In the genomic region with DNA sequence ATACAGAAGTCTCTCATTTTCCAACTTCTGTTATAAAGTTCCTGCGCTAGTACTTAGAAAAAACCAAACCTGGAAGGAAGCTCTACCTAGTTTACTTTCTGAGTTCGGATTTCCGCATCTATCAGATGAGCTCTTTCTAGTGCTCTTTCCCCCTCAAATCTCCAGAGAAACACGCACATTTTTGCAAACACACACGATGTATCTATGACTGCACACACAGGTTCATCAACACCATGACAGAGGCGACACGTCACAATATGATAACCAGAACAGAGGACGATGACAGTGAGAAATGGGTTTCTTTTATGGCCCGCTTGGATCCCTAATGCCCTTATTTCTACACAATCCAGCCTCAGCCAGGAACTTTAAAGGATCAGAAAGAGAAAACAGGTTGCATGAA, we compare ENCODE assay signal across 8 cellular contexts. TPM values are rescaled to one million over a fixed set of nuclear protein-coding genes. Genes with fewer than 3 reads are reported as not detected.
DNase-seq lines count a peak whose midpoint lies in the region; FAIRE-seq and TF ChIP-seq lines count a peak whose summit lies in the region.

No MANE protein-coding gene starts in this region.

- no peak for FAIRE-seq in RCC 7860 (lab: Jason Lieb, UNC)

- no peak overlapping the region for H3K27ac ChIP-seq in HEK293 (ENCODE audit: extremely low read depth, low read depth, low read length)

- H3K4me1 ChIP-seq in ES-I3 (ENCODE audit: insufficient read depth, low read length) = no peaks in the 10 kb centered on the region
- H3K4me1 ChIP-seq in HEK293 (ENCODE audit: control insufficient read depth, insufficient read depth, low read length) = no peaks in the 10 kb centered on the region
- H3K4me1 ChIP-seq in NT2/D1 (ENCODE audit: insufficient read depth, insufficient read length) = no peaks in the 10 kb centered on the region

- peak overlapping the region; percentile 72; the same call in 1 of the 2 replicates for H3K9ac ChIP-seq in ES-I3 (ENCODE audit: low read depth, low read length)
- no peak overlapping the region for H3K9ac ChIP-seq in NT2/D1 (ENCODE audit: insufficient read length, low read depth)

- H3K36me3 Mint-ChIP-seq in activated naive CD8-positive, alpha-beta T cell = no peaks in the 10 kb centered on the region
- peaks cover 0 to 4% (median 0%) of the 10 kb centered on the region in 3 donors for H3K36me3 Mint-ChIP-seq in immature natural killer cell

- H3K27me3 ChIP-seq in NT2/D1 (ENCODE audit: insufficient read depth, insufficient read length) = peaks cover 21% of the 10 kb centered on the region

- H3K4me1 Mint-ChIP-seq in activated naive CD8-positive, alpha-beta T cell (ENCODE audit: low read depth) = peaks cover 21% of the 10 kb centered on the region
- peaks cover 16 to 26% of the 10 kb centered on the region in 2 donors for H3K4me1 Mint-ChIP-seq in immature natural killer cell

- no peaks in the 10 kb centered on the region for H3K27me3 Mint-ChIP-seq in activated naive CD8-positive, alpha-beta T cell
- H3K27me3 Mint-ChIP-seq in immature natural killer cell (ENCODE audit: low read depth in 3 of 3) = peaks cover 0 to 1% (median 0%) of the 10 kb centered on the region in 3 donors

- DNase-seq in NT2/D1 (ENCODE audit: low read depth, low spot score) (no peak), immature natural killer cell (peak; percentile 30 to 55 (median 47)), RCC 7860 (ENCODE audit: low spot score) (no peak), GOT3 (lab: John Stamatoyannopoulos, UW) (no peak)
- peak in 2 of 3 experiments; percentile 5 to 15 for DNase-seq in stimulated activated CD4-positive, alpha-beta T cell treated with anti-CD3 and anti-CD28 coated beads, TNF-alpha, amount 100 ng/mL, for 24 hours (ENCODE audit: low read depth in 3 of 3)

- peak overlapping the region; percentile 95 for H3K4me3 Mint-ChIP-seq in activated naive CD8-positive, alpha-beta T cell
- H3K4me3 Mint-ChIP-seq in immature natural killer cell = peak overlapping the region; percentile 89 to 96 (median 92)

- H3K4me3 ChIP-seq in HEK293 (ENCODE audit: low read depth, low read length) = peak overlapping the region; percentile 56
- H3K4me3 ChIP-seq in NT2/D1 (ENCODE audit: insufficient read length, low read depth) = peak overlapping the region; percentile 43

- no peak for TF ChIP-seq CTCF in HEK293 (tag by site-specific recombination; IDR thresholded peaks at IDR 0.05)

- CTCF ChIA-PET in HEK293 (lab: Yijun Ruan, JAX) = no interaction called here

- H3K27ac Mint-ChIP-seq in activated naive CD8-positive, alpha-beta T cell = peak overlapping the region; percentile 93
- peak overlapping the region; percentile 85 to 98 (median 90) for H3K27ac Mint-ChIP-seq in immature natural killer cell

- H3K36me3 ChIP-seq in ES-I3 (ENCODE audit: insufficient read depth, low read length) (no peaks in the 10 kb centered on the region), HEK293 (ENCODE audit: control insufficient read depth in 2 of 2, insufficient read depth in 1 of 2, low read length in 2 of 2) (no peaks in the 10 kb centered on the region), NT2/D1 (ENCODE audit: insufficient read depth, insufficient read length, low read length) (no peaks in the 10 kb centered on the region)

- H3K9me3 ChIP-seq in ES-I3 (ENCODE audit: control insufficient read depth, insufficient read depth, low read length) (no peaks in the 10 kb centered on the region), HEK293 (ENCODE audit: control insufficient read depth, insufficient read depth, low read depth, low read length) (no peaks in the 10 kb centered on the region), NT2/D1 (ENCODE audit: insufficient read depth, low read length) (no peaks in the 10 kb centered on the region)

- no peaks in the 10 kb centered on the region for H3K9me3 Mint-ChIP-seq in activated naive CD8-positive, alpha-beta T cell (ENCODE audit: low read depth)
- no peaks in the 10 kb centered on the region for H3K9me3 Mint-ChIP-seq in immature natural killer cell

- POLR2A ChIA-PET in HEK293 (lab: Yijun Ruan, JAX) = no interaction called here

TF ChIP-seq in HEK293, 187 proteins besides CTCF, POLR2A, EP300 and RAD21:
- TF ChIP-seq ZNF629 (tag by site-specific recombination; IDR thresholded peaks at IDR 0.05) (peak; percentile 93), ZNF324 (tag by site-specific recombination; IDR thresholded peaks at IDR 0.05) (no peak), ZNF366 (tag by site-specific recombination; conservative IDR thresholded peaks at IDR 0.05) (0 out of 2 replicates have a peak, but pooled peaks have one; percentile 20), ZNF302 (tag by site-specific recombination; IDR thresholded peaks at IDR 0.05; ENCODE audit: low read depth) (no peak), ZNF600 (tag by site-specific recombination; IDR thresholded peaks at IDR 0.05) (0 out of 2 replicates have a peak, but pooled peaks have one; percentile 38), ZFP69B (tag by site-specific recombination; IDR thresholded peaks at IDR 0.05) (0 out of 2 replicates have a peak, but pooled peaks have one; percentile 17), ZBTB21 (tag by site-specific recombination; IDR thresholded peaks at IDR 0.05) (peak; percentile 83), PRDM4 (tag by site-specific recombination; IDR thresholded peaks at IDR 0.05) (no peak), ZNF2 (tag by site-specific recombination; IDR thresholded peaks at IDR 0.05) (0 out of 2 replicates have a peak, but pooled peaks have one; percentile 20), ZBTB17 (tag by site-specific recombination; IDR thresholded peaks at IDR 0.05) (peak; percentile 64)
- TF ChIP-seq, protein P1, sequence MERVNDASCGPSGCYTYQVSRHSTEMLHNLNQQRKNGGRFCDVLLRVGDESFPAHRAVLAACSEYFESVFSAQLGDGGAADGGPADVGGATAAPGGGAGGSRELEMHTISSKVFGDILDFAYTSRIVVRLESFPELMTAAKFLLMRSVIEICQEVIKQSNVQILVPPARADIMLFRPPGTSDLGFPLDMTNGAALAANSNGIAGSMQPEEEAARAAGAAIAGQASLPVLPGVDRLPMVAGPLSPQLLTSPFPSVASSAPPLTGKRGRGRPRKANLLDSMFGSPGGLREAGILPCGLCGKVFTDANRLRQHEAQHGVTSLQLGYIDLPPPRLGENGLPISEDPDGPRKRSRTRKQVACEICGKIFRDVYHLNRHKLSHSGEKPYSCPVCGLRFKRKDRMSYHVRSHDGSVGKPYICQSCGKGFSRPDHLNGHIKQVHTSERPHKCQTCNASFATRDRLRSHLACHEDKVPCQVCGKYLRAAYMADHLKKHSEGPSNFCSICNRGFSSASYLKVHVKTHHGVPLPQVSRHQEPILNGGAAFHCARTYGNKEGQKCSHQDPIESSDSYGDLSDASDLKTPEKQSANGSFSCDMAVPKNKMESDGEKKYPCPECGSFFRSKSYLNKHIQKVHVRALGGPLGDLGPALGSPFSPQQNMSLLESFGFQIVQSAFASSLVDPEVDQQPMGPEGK (tag by site-specific recombination; IDR thresholded peaks at IDR 0.05) = no peak
- TF ChIP-seq, protein P2, sequence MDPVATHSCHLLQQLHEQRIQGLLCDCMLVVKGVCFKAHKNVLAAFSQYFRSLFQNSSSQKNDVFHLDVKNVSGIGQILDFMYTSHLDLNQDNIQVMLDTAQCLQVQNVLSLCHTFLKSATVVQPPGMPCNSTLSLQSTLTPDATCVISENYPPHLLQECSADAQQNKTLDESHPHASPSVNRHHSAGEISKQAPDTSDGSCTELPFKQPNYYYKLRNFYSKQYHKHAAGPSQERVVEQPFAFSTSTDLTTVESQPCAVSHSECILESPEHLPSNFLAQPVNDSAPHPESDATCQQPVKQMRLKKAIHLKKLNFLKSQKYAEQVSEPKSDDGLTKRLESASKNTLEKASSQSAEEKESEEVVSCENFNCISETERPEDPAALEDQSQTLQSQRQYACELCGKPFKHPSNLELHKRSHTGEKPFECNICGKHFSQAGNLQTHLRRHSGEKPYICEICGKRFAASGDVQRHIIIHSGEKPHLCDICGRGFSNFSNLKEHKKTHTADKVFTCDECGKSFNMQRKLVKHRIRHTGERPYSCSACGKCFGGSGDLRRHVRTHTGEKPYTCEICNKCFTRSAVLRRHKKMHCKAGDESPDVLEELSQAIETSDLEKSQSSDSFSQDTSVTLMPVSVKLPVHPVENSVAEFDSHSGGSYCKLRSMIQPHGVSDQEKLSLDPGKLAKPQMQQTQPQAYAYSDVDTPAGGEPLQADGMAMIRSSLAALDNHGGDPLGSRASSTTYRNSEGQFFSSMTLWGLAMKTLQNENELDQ (tag by site-specific recombination; IDR thresholded peaks at IDR 0.05; ENCODE audit: low read depth) = no peak

RNA-seq across cellular contexts. Expression of gene LRRC63, which starts 0.6 kb away (rescaled TPM):
- polyA plus RNA-seq in immature natural killer cell = 1 to 10 TPM in 1 of 3 donors, under 1 TPM in 2; 0.10 to 1.1 (median 0.12) TPM

RNA-seq across cellular contexts. Expression of gene LCP1, which starts 29.1 kb away (rescaled TPM):
- polyA plus RNA-seq in immature natural killer cell = 1,000 to 10,000 TPM; 1,594 to 2,414 (median 2,262) TPM

Comparison
In these comparisons a context has a peak if more than half of its experiments do, and no peak if none do; other contexts are left out.
1. DNase-seq: peak in immature natural killer cell (3 of 3) and stimulated activated CD4-positive, alpha-beta T cell treated with anti-CD3 and anti-CD28 coated beads, TNF-alpha, amount 100 ng/mL, for 24 hours (2 of 3); none in NT2/D1 (single experiment), RCC 7860 (single experiment) and GOT3 (single experiment).